In genomic region chr1:201348211-201348566, GRCh38 we compare ENCODE assay signal across 9 cellular contexts. TPM values are rescaled to one million over a fixed set of nuclear protein-coding genes. Genes with fewer than 3 reads are reported as not detected.
A peak's percentile ranks its signal among the peaks of the same experiment; 100 is the strongest.
DNase-seq lines count a peak whose midpoint lies in the region; ATAC-seq lines count a peak whose summit lies in the region.
"Had no signal": no experiment of that assay in that cellular context is flagged by ENCODE, and none has a peak within 500 bp of the region (broad histone marks: within the 10 kb centered on the region; RNA-seq: fewer than 3 reads in every experiment).

No MANE protein-coding gene starts in this region.

- no peak for ATAC-seq in GM18520 (IDR thresholded peaks at IDR 0.05; ENCODE audit: unreplicated experiment)
- ATAC-seq in GM19455 (IDR thresholded peaks at IDR 0.05; ENCODE audit: unreplicated experiment), result no peak

- DNase-seq in CD1c-positive myeloid dendritic cell (ENCODE audit: extremely low spot score) (peak; percentile 35), H4 (ENCODE audit: low spot score) (peak; percentile 28), NCI-H460 (ENCODE audit: extremely low read depth, low read depth) (peak; percentile 56), astrocyte of the hippocampus (ENCODE audit: low read depth, low spot score) (peak; percentile 52), islet precursor cell (peak; percentile 84), superior temporal gyrus (ENCODE audit: extremely low spot score) (peak; percentile 24)

RNA-seq across cellular contexts. Expression of gene TNNT2, which starts 29.3 kb away (rescaled TPM):
- not detected in 2 replicates for total RNA-seq in H4 (2014; rRNA removed; shearing (Covaris generic))
- not detected in 2 replicates for total RNA-seq in NCI-H460 (2014; rRNA removed; shearing (Covaris generic))
- polyA plus RNA-seq in NCI-H460 (2014; cell fraction: nucleus; rRNA removed), result not detected in 2 replicates
- polyA plus RNA-seq: IgD-negative memory B cell had no signal

RNA-seq across cellular contexts. Expression of gene LAD1, which starts 50.9 kb away (rescaled TPM):
- not detected in 2 replicates for total RNA-seq in H4 (2014; rRNA removed; shearing (Covaris generic))
- not detected in 2 replicates for total RNA-seq in NCI-H460 (2014; rRNA removed; shearing (Covaris generic))
- not detected in 2 replicates for polyA plus RNA-seq in NCI-H460 (2014; cell fraction: nucleus; rRNA removed)
- polyA plus RNA-seq: IgD-negative memory B cell had no signal

Comparison
In these comparisons a context has a peak if more than half of its experiments do, and no peak if none do; other contexts are left out.
1. DNase-seq: peak in every context shown above with its lines; median percentile 84 in islet precursor cell; 56 in NCI-H460; 52 in astrocyte of the hippocampus; 35 in CD1c-positive myeloid dendritic cell; 28 in H4; 24 in superior temporal gyrus.